Comparison of ENCODE assay signal across 15 cellular contexts in genomic region chr1:7491818-7492173, GRCh38.
A peak's percentile ranks its signal among the peaks of the same experiment; 100 is the strongest.
DNase-seq lines count a peak whose midpoint lies in the region; ATAC-seq and TF ChIP-seq lines count a peak whose summit lies in the region.
"Had no signal": no experiment of that assay in that cellular context is flagged by ENCODE, and none has a peak within 500 bp of the region (broad histone marks: within the 10 kb centered on the region; RNA-seq: fewer than 3 reads in every experiment).

No MANE protein-coding gene starts in this region.

- no peak overlapping the region for H4K5ac ChIP-seq in mesendoderm (ENCODE audit: low read length)

- H3K4me3 Mint-ChIP-seq in MCF 10A (ENCODE audit: unreplicated experiment): no peak overlapping the region
- H3K4me3 Mint-ChIP-seq: activated CD8-positive, alpha-beta memory T cell treated with anti-CD3 and anti-CD28 coated beads, Interleukin-2, amount 10 ng/mL, durations not matched to agents 7 days and 5 days; CD8-positive, alpha-beta T cell; stimulated activated naive B cell treated with anti-CD40 and anti-IgM and Interleukin-4, amounts not matched to agents 10 μg/mL and 1 μg/mL and 100 μg/mL, for 72 hours had no signal

- H3K36me3 Mint-ChIP-seq in MCF 10A (ENCODE audit: insufficient read depth, unreplicated experiment): no peaks in the 10 kb centered on the region
- H3K36me3 Mint-ChIP-seq: CD8-positive, alpha-beta T cell; stimulated activated naive B cell treated with anti-CD40 and anti-IgM and Interleukin-4, amounts not matched to agents 10 μg/mL and 1 μg/mL and 100 μg/mL, for 72 hours had no signal

- TF ChIP-seq EP300 in upper lobe of left lung (IDR thresholded peaks at IDR 0.05) (no peak), tibial nerve (IDR thresholded peaks at IDR 0.05) (no peak)

- H3K27ac Mint-ChIP-seq in MCF 10A (ENCODE audit: low read depth, unreplicated experiment): no peak overlapping the region
- H3K27ac Mint-ChIP-seq: activated CD8-positive, alpha-beta memory T cell treated with anti-CD3 and anti-CD28 coated beads, Interleukin-2, amount 10 ng/mL, durations not matched to agents 7 days and 5 days; CD8-positive, alpha-beta T cell; progenitor cell of endocrine pancreas; stimulated activated naive B cell treated with anti-CD40 and anti-IgM and Interleukin-4, amounts not matched to agents 10 μg/mL and 1 μg/mL and 100 μg/mL, for 72 hours had no signal

- H3K9ac ChIP-seq in duodenal mucosa (ENCODE audit: low read depth in 1 of 2, low read length in 2 of 2) (peak overlapping the region in 1 of 2 donors; percentile 25), mesendoderm (ENCODE audit: low read length) (no peak overlapping the region)

- no peak overlapping the region for H2BK120ac ChIP-seq in mesendoderm (ENCODE audit: low read depth, low read length)

- H3K23ac ChIP-seq in mesendoderm (ENCODE audit: low read length): no peak overlapping the region

- WGBS in mesendoderm (ENCODE audit: extremely low coverage, insufficient coverage, low lambda C conversion rate): no CpG with 5 or more reads among the region's 7 CpGs
- 29 to 40% methylated on average over 4 to 7 of the region's 7 CpGs for WGBS in upper lobe of left lung, 2 donors
- 52 to 64% methylated on average over 5 to 7 of the region's 7 CpGs for WGBS in tibial nerve, 2 donors

- BruUV-seq in MCF 10A (replicated peaks; lab: Mats Ljungman, UMichigan): no TSS peak

- H3K4me1 Mint-ChIP-seq in MCF 10A (ENCODE audit: insufficient read depth, unreplicated experiment): peaks cover 11% of the 10 kb centered on the region
- H3K4me1 Mint-ChIP-seq: activated CD8-positive, alpha-beta memory T cell treated with anti-CD3 and anti-CD28 coated beads, Interleukin-2, amount 10 ng/mL, durations not matched to agents 7 days and 5 days; stimulated activated naive B cell treated with anti-CD40 and anti-IgM and Interleukin-4, amounts not matched to agents 10 μg/mL and 1 μg/mL and 100 μg/mL, for 72 hours had no signal

- peaks cover 7% of the 10 kb centered on the region for H3K9me3 Mint-ChIP-seq in MCF 10A (ENCODE audit: unreplicated experiment)
- H3K9me3 Mint-ChIP-seq: CD8-positive, alpha-beta T cell had no signal

- H3K18ac ChIP-seq in mesendoderm (ENCODE audit: low read length): no peak overlapping the region

- H3K9me3 ChIP-seq in breast epithelium (no peaks in the 10 kb centered on the region), duodenal mucosa (ENCODE audit: control insufficient read depth in 1 of 2, low read length in 2 of 2) (no peaks in the 10 kb centered on the region), upper lobe of left lung (no peaks in the 10 kb centered on the region), tibial nerve (no peaks in the 10 kb centered on the region)
- H3K9me3 ChIP-seq: heart left ventricle had no signal

- ATAC-seq in upper lobe of left lung (ENCODE audit: low FRiP score in 2 of 2) (peak; percentile 11 to 59), HG03097 (IDR thresholded peaks at IDR 0.05; ENCODE audit: low FRiP score, unreplicated experiment) (no peak)
- ATAC-seq: activated CD8-positive, alpha-beta memory T cell treated with anti-CD3 and anti-CD28 coated beads, Interleukin-2, amount 10 ng/mL, durations not matched to agents 7 days and 5 days; CD8-positive, alpha-beta T cell; stimulated activated naive B cell treated with anti-CD40 and anti-IgM and Interleukin-4, amounts not matched to agents 10 μg/mL and 1 μg/mL and 100 μg/mL, for 72 hours had no signal

- no peaks in the 10 kb centered on the region for H3K79me2 ChIP-seq in mesendoderm (ENCODE audit: control insufficient read depth, insufficient read depth, low read length)

- POLR2A ChIA-PET in MCF 10A (lab: Yijun Ruan, JAX): no interaction called here

- H3K27me3 ChIP-seq in breast epithelium (no peaks in the 10 kb centered on the region), duodenal mucosa (ENCODE audit: control insufficient read depth in 1 of 2, insufficient read depth in 2 of 2, low read length in 2 of 2) (no peaks in the 10 kb centered on the region), mesendoderm (ENCODE audit: insufficient read depth, low read length, poor library complexity) (no peaks in the 10 kb centered on the region), upper lobe of left lung (no peaks in the 10 kb centered on the region), tibial nerve (no peaks in the 10 kb centered on the region)
- H3K27me3 ChIP-seq: heart left ventricle had no signal

- TF ChIP-seq POLR2A in breast epithelium (IDR thresholded peaks at IDR 0.05) (no peak), upper lobe of left lung (IDR thresholded peaks at IDR 0.05) (no peak), tibial nerve (IDR thresholded peaks at IDR 0.05) (no peak)

- H3K36me3 ChIP-seq in breast epithelium (no peaks in the 10 kb centered on the region), duodenal mucosa (ENCODE audit: control insufficient read depth in 1 of 2, insufficient read depth in 2 of 2, low read length in 2 of 2) (no peaks in the 10 kb centered on the region), mesendoderm (ENCODE audit: control insufficient read depth, insufficient read depth, low read length) (no peaks in the 10 kb centered on the region), upper lobe of left lung (no peaks in the 10 kb centered on the region), tibial nerve (no peaks in the 10 kb centered on the region)
- H3K36me3 ChIP-seq: heart left ventricle had no signal

- no peaks in the 10 kb centered on the region for H3K27me3 Mint-ChIP-seq in MCF 10A (ENCODE audit: insufficient read depth, unreplicated experiment)
- H3K27me3 Mint-ChIP-seq: activated CD8-positive, alpha-beta memory T cell treated with anti-CD3 and anti-CD28 coated beads, Interleukin-2, amount 10 ng/mL, durations not matched to agents 7 days and 5 days; progenitor cell of endocrine pancreas had no signal

- H3K4me2 ChIP-seq in mesendoderm (ENCODE audit: low read length): no peak overlapping the region

- H2BK5ac ChIP-seq in mesendoderm (ENCODE audit: low read length): no peak overlapping the region

- CTCF ChIA-PET in MCF 10A (lab: Yijun Ruan, JAX): no interaction called here

- H3K79me1 ChIP-seq in mesendoderm (ENCODE audit: low read length): no peaks in the 10 kb centered on the region

- no peak overlapping the region for H4K8ac ChIP-seq in mesendoderm (ENCODE audit: low read depth, low read length)

- H3K4ac ChIP-seq in mesendoderm (ENCODE audit: low read depth, low read length): no peak overlapping the region

- H3K56ac ChIP-seq in mesendoderm (ENCODE audit: low read length): no peak overlapping the region

- intact Hi-C loops in breast epithelium (cut with DNase I; ENCODE audit: low total_unique reads): loop anchor here (10.0 kb wide), 1 partner anchor 1227 kb away; the partner anchor contains the start of gene GPR153
- intact Hi-C loops in MCF 10A (cut with micrococcal nuclease): no loop called here

- DNase-seq in breast epithelium (ENCODE audit: low spot score in 2 of 2) (no peak), MCF 10A (ENCODE audit: unreplicated experiment) (no peak), mesendoderm (peak; percentile 12), upper lobe of left lung (peak in 1 of 2 donors; percentile 56), foreskin fibroblast (no peak), tibial nerve (ENCODE audit: low spot score in 2 of 2) (no peak)
- DNase-seq: activated CD8-positive, alpha-beta memory T cell treated with anti-CD3 and anti-CD28 coated beads, Interleukin-2, amount 10 ng/mL, durations not matched to agents 7 days and 5 days; activated effector memory CD4-positive, alpha-beta T cell treated with Interleukin-2 at 50 U/mL for 16 hours; CD8-positive, alpha-beta T cell; kidney glomerular epithelial cell; stimulated activated naive B cell treated with anti-CD40 and anti-IgM and Interleukin-4, amounts not matched to agents 10 μg/mL and 1 μg/mL and 100 μg/mL, for 72 hours had no signal

- TF ChIP-seq CTCF in breast epithelium (IDR thresholded peaks at IDR 0.05) (no peak), MCF 10A (IDR thresholded peaks at IDR 0.05; ENCODE audit: unreplicated experiment) (no peak), upper lobe of left lung (IDR thresholded peaks at IDR 0.05) (no peak), foreskin fibroblast (IDR thresholded peaks at IDR 0.05; ENCODE audit: low read depth, low read length) (no peak), tibial nerve (IDR thresholded peaks at IDR 0.05) (no peak)

- H3K27ac ChIP-seq in breast epithelium: peak overlapping the region; percentile 52 to 78
- H3K27ac ChIP-seq in duodenal mucosa (ENCODE audit: low read depth, low read length): peak overlapping the region; percentile 13
- no peak overlapping the region for H3K27ac ChIP-seq in mesendoderm (ENCODE audit: low read depth, low read length)
- peak overlapping the region; percentile 34 to 67 (median 64) for H3K27ac ChIP-seq in upper lobe of left lung
- H3K27ac ChIP-seq in tibial nerve: peak overlapping the region in 1 of 4 donors; percentile 71

- H2BK15ac ChIP-seq in mesendoderm (replicated peaks; ENCODE audit: low read depth): no peak overlapping the region

- no peak overlapping the region for H2AK5ac ChIP-seq in mesendoderm (ENCODE audit: low read length)

- H3K4me3 ChIP-seq in breast epithelium (no peak overlapping the region), duodenal mucosa (ENCODE audit: low read depth in 1 of 2, low read length in 2 of 2) (peak overlapping the region in 1 of 2 donors; percentile 60), mesendoderm (ENCODE audit: low read length) (no peak overlapping the region), upper lobe of left lung (peak overlapping the region in 1 of 4 donors; percentile 3), foreskin fibroblast (ENCODE audit: low read depth in 1 of 2, low read length in 2 of 2) (no peak overlapping the region), tibial nerve (no peak overlapping the region)

- H3K4me1 ChIP-seq in breast epithelium (no peaks in the 10 kb centered on the region), duodenal mucosa (ENCODE audit: control insufficient read depth in 1 of 2, insufficient read depth in 2 of 2, low read length in 2 of 2) (peaks cover 16 to 20% of the 10 kb centered on the region in 2 donors), mesendoderm (ENCODE audit: control insufficient read depth, low read depth, low read length) (no peaks in the 10 kb centered on the region), upper lobe of left lung (peaks cover 23 to 31% (median 27%) of the 10 kb centered on the region in 4 donors), tibial nerve (peaks cover 0 to 32% (median 6%) of the 10 kb centered on the region in 4 donors)
